ENCODE assay signal across 17 cellular contexts in genomic region chr4:38958453-38958852, GRCh38.
DNase-seq lines count a peak whose midpoint lies in the region; ATAC-seq lines count a peak whose summit lies in the region.
"Had no signal": no experiment of that assay in that cellular context is flagged by ENCODE, and none has a peak within 500 bp of the region (broad histone marks: within the 10 kb centered on the region; RNA-seq: fewer than 3 reads in every experiment).

No MANE protein-coding gene starts in this region.

- H3K4me1 Mint-ChIP-seq in T-helper 1 cell treated with Interleukin-12 subunit alpha and Interleukin-12 subunit beta and Interleukin-4 antibody, amounts not matched to agents 30 μg/mL and 1 μg/mL, for 36 hours (ENCODE audit: low read depth), result peaks cover 57% of the 10 kb centered on the region

- peaks cover 44% of the 10 kb centered on the region for H3K36me3 Mint-ChIP-seq in T-helper 1 cell treated with Interleukin-12 subunit alpha and Interleukin-12 subunit beta and Interleukin-4 antibody, amounts not matched to agents 30 μg/mL and 1 μg/mL, for 36 hours (ENCODE audit: low read depth)

- H3K9me3 Mint-ChIP-seq in T-helper 1 cell treated with Interleukin-12 subunit alpha and Interleukin-12 subunit beta and Interleukin-4 antibody, amounts not matched to agents 30 μg/mL and 1 μg/mL, for 36 hours, result peaks cover 28% of the 10 kb centered on the region

- ATAC-seq in GM19467 (IDR thresholded peaks at IDR 0.05; ENCODE audit: unreplicated experiment), result peak; percentile 73
- ATAC-seq in GM21526 (IDR thresholded peaks at IDR 0.05; ENCODE audit: low FRiP score, unreplicated experiment), result no peak
- ATAC-seq: foreskin keratinocyte, left colon had no signal

- H3K4me3 Mint-ChIP-seq in T-helper 1 cell treated with Interleukin-12 subunit alpha and Interleukin-12 subunit beta and Interleukin-4 antibody, amounts not matched to agents 30 μg/mL and 1 μg/mL, for 36 hours, result peak overlapping the region; percentile 42
- H3K4me3 Mint-ChIP-seq: IgD-negative memory B cell had no signal

- no peaks in the 10 kb centered on the region for H3K27me3 Mint-ChIP-seq in T-helper 1 cell treated with Interleukin-12 subunit alpha and Interleukin-12 subunit beta and Interleukin-4 antibody, amounts not matched to agents 30 μg/mL and 1 μg/mL, for 36 hours (ENCODE audit: low read depth)
- H3K27me3 Mint-ChIP-seq: IgD-negative memory B cell had no signal

- DNase-seq in EH (ENCODE audit: low read depth), result peak; percentile 59
- peak; percentile 20 for DNase-seq in fibroblast of gingiva (ENCODE audit: low read depth)
- DNase-seq in AG08395 (ENCODE audit: low spot score), result no peak
- DNase-seq in CD1c-positive myeloid dendritic cell (ENCODE audit: extremely low spot score), result no peak
- DNase-seq in kidney glomerular epithelial cell (lab: John Stamatoyannopoulos, UW), result no peak
- DNase-seq: DMS79 treated with DMSO at 0.1 percent for 48 hours; foreskin keratinocyte; left colon; NCI-H2029 treated with DMSO at 0.1 percent for 48 hours; NCI-H510A; Right ventricle myocardium superior; stimulated activated naive CD8-positive, alpha-beta T cell treated with anti-CD3 and anti-CD28 coated beads, Interleukin-15, Interleukin-2, amounts not matched to agents 100 U/mL and 50 U/mL, for 24 hours; upper lobe of left lung had no signal

- H3K27ac Mint-ChIP-seq in T-helper 1 cell treated with Interleukin-12 subunit alpha and Interleukin-12 subunit beta and Interleukin-4 antibody, amounts not matched to agents 30 μg/mL and 1 μg/mL, for 36 hours, result peak overlapping the region; percentile 96
- H3K27ac Mint-ChIP-seq: IgD-negative memory B cell had no signal

Comparison
In these comparisons a context has a peak if more than half of its experiments do, and no peak if none do; other contexts are left out.
1. DNase-seq: peak in EH (single experiment) and fibroblast of gingiva (single experiment); none in AG08395 (single experiment), CD1c-positive myeloid dendritic cell (single experiment) and kidney glomerular epithelial cell (single experiment).